Comparison of ENCODE assay signal across 1 cellular context in genomic region chr9:130995399-130995941, GRCh38.
TF ChIP-seq lines count a peak whose summit lies in the region.

No MANE protein-coding gene starts in this region.

TF ChIP-seq in H1, 55 proteins besides CTCF, POLR2A, EP300 and RAD21:
- no peak for TF ChIP-seq GABPA (IDR thresholded peaks at IDR 0.05; ENCODE audit: borderline replicate concordance, insufficient read depth, low read length)
- no peak for TF ChIP-seq RXRA (IDR thresholded peaks at IDR 0.05; ENCODE audit: insufficient read depth, low read depth, low read length)
- TF ChIP-seq BRCA1 (IDR thresholded peaks at IDR 0.05; ENCODE audit: low read depth, low read length), result no peak
- TF ChIP-seq NANOG (IDR thresholded peaks at IDR 0.05; ENCODE audit: insufficient read depth, low read depth, low read length, poor library complexity, severe bottlenecking), result no peak
- no peak for TF ChIP-seq KDM5A (IDR thresholded peaks at IDR 0.05; ENCODE audit: low read length)
- TF ChIP-seq CBX5 (IDR thresholded peaks at IDR 0.05; ENCODE audit: low read depth, low read length), result no peak
